1 cellular context compared by ENCODE assay signal in genomic region chr10:97498076-97498840, GRCh38.
TF ChIP-seq lines count a peak whose summit lies in the region.

Gene MMS19 (minus strand): TSS chr10:97498422. CDS start chr10:97498384, 38 bp downstream.

TF ChIP-seq in HepG2, 621 proteins besides CTCF, POLR2A, EP300 and RAD21 (continued from another document and continues in another):
- TF ChIP-seq BCLAF1 (IDR thresholded peaks at IDR 0.05): no peak
- no peak for TF ChIP-seq GRHL1 (CRISPR knock-in tag; conservative IDR thresholded peaks at IDR 0.05)
- TF ChIP-seq TBL1XR1 (IDR thresholded peaks at IDR 0.05; ENCODE audit: borderline replicate concordance, low read length, partially characterized antibody): no peak
- TF ChIP-seq ADNP (CRISPR knock-in tag; IDR thresholded peaks at IDR 0.05): no peak
- TF ChIP-seq ZNF253 (CRISPR knock-in tag; IDR thresholded peaks at IDR 0.05; ENCODE audit: borderline replicate concordance): no peak
- no peak; the same call in 1 of the 2 replicates for TF ChIP-seq MLX (CRISPR knock-in tag; IDR thresholded peaks at IDR 0.05)
- TF ChIP-seq ZNF260 (CRISPR knock-in tag; IDR thresholded peaks at IDR 0.05; ENCODE audit: borderline replicate concordance, low read depth): no peak
- TF ChIP-seq RFX3 (CRISPR knock-in tag; IDR thresholded peaks at IDR 0.05): no peak
- TF ChIP-seq ZNF33A (CRISPR knock-in tag; IDR thresholded peaks at IDR 0.05; ENCODE audit: borderline replicate concordance): no peak
- TF ChIP-seq ZBTB2 (CRISPR knock-in tag; IDR thresholded peaks at IDR 0.05; ENCODE audit: low read depth): no peak; the same call in 1 of the 2 replicates
- peak; percentile 71; the same call in 1 of the 2 replicates for TF ChIP-seq BATF2 (CRISPR knock-in tag; IDR thresholded peaks at IDR 0.05)
- TF ChIP-seq THYN1 (CRISPR knock-in tag; IDR thresholded peaks at IDR 0.05; ENCODE audit: borderline replicate concordance, low read depth): no peak
- no peak for TF ChIP-seq ZBTB44 (CRISPR knock-in tag; IDR thresholded peaks at IDR 0.05)
- TF ChIP-seq ZNF256 (CRISPR knock-in tag; conservative IDR thresholded peaks at IDR 0.05): no peak
- no peak for TF ChIP-seq ZNF746 (CRISPR knock-in tag; IDR thresholded peaks at IDR 0.05)
- TF ChIP-seq EED (CRISPR knock-in tag; IDR thresholded peaks at IDR 0.05): peak; percentile 82; the same call in 1 of the 2 replicates
- TF ChIP-seq RBM22 (optimal IDR thresholded peaks at IDR 0.05; ENCODE audit: low read length): no peak
- TF ChIP-seq CREM (IDR thresholded peaks at IDR 0.05): no peak
- TF ChIP-seq CREM (CRISPR knock-in tag; IDR thresholded peaks at IDR 0.05): no peak
- TF ChIP-seq ZHX2 (IDR thresholded peaks at IDR 0.05; ENCODE audit: low read depth): no peak
- TF ChIP-seq ZHX2 (CRISPR knock-in tag; IDR thresholded peaks at IDR 0.05; ENCODE audit: borderline replicate concordance): no peak
- 0 out of 2 replicates have a peak, but pooled peaks have one; percentile 11 for TF ChIP-seq ELF3 (CRISPR knock-in tag; IDR thresholded peaks at IDR 0.05)
- peak; percentile 11; the same call in 1 of the 2 replicates for TF ChIP-seq HDAC1 (CRISPR knock-in tag; IDR thresholded peaks at IDR 0.05)
- no peak for TF ChIP-seq PHB2 (IDR thresholded peaks at IDR 0.05; ENCODE audit: partially characterized antibody)
- TF ChIP-seq ZNF740 (CRISPR knock-in tag; IDR thresholded peaks at IDR 0.05): no peak
- TF ChIP-seq ARNT2 (CRISPR knock-in tag; IDR thresholded peaks at IDR 0.05; ENCODE audit: low read depth): peak; percentile 82
- TF ChIP-seq GATAD2A (CRISPR knock-in tag; IDR thresholded peaks at IDR 0.05): no peak
- TF ChIP-seq ZBTB42 (CRISPR knock-in tag; IDR thresholded peaks at IDR 0.05): peak; percentile 74; the same call in 1 of the 2 replicates
- TF ChIP-seq ZSCAN25 (CRISPR knock-in tag; IDR thresholded peaks at IDR 0.05): 0 out of 2 replicates have a peak, but pooled peaks have one; percentile 41
- peak; percentile 61; the same call in 1 of the 2 replicates for TF ChIP-seq IKZF5 (CRISPR knock-in tag; IDR thresholded peaks at IDR 0.05)
- no peak; the same call in 1 of the 2 replicates for TF ChIP-seq ZMYM3 (CRISPR knock-in tag; IDR thresholded peaks at IDR 0.05)
- TF ChIP-seq CENPBD1 (CRISPR knock-in tag; IDR thresholded peaks at IDR 0.05; ENCODE audit: borderline replicate concordance, low read depth): no peak
- no peak for TF ChIP-seq SRSF1 (optimal IDR thresholded peaks at IDR 0.05; ENCODE audit: low read depth, low read length)
- no peak for TF ChIP-seq PHF5A (CRISPR knock-in tag; IDR thresholded peaks at IDR 0.05; ENCODE audit: low read depth, unreplicated experiment)
- TF ChIP-seq ZNF891 (CRISPR knock-in tag; IDR thresholded peaks at IDR 0.05): 0 out of 2 replicates have a peak, but pooled peaks have one; percentile 57
- TF ChIP-seq KDM5A (IDR thresholded peaks at IDR 0.05; ENCODE audit: borderline replicate concordance, low read length): peak; percentile 70; the same call in 1 of the 2 replicates
- 0 out of 2 replicates have a peak, but pooled peaks have one; percentile 31 for TF ChIP-seq PBX3 (CRISPR knock-in tag; IDR thresholded peaks at IDR 0.05; ENCODE audit: borderline replicate concordance)
- TF ChIP-seq HOXA5 (CRISPR knock-in tag; IDR thresholded peaks at IDR 0.05): no peak
- no peak for TF ChIP-seq ZNF678 (CRISPR knock-in tag; IDR thresholded peaks at IDR 0.05)
- no peak for TF ChIP-seq ZNF572 (CRISPR knock-in tag; IDR thresholded peaks at IDR 0.05)
- no peak for TF ChIP-seq ZNF468 (CRISPR knock-in tag; IDR thresholded peaks at IDR 0.05)
- TF ChIP-seq MLLT10 (CRISPR knock-in tag; IDR thresholded peaks at IDR 0.05): no peak
- peak; percentile 25 for TF ChIP-seq ZNF564 (CRISPR knock-in tag; IDR thresholded peaks at IDR 0.05)
- TF ChIP-seq ZNF773 (CRISPR knock-in tag; IDR thresholded peaks at IDR 0.05; ENCODE audit: borderline replicate concordance): no peak
- TF ChIP-seq HIVEP1 (CRISPR knock-in tag; IDR thresholded peaks at IDR 0.05): 0 out of 2 replicates have a peak, but pooled peaks have one; percentile 71
- no peak for TF ChIP-seq ZNF570 (CRISPR knock-in tag; IDR thresholded peaks at IDR 0.05; ENCODE audit: borderline replicate concordance)
- peak; percentile 59; the same call in 1 of the 2 replicates for TF ChIP-seq ZNF563 (CRISPR knock-in tag; IDR thresholded peaks at IDR 0.05)
- no peak for TF ChIP-seq ZNF816 (CRISPR knock-in tag; IDR thresholded peaks at IDR 0.05; ENCODE audit: borderline replicate concordance)
- no peak for TF ChIP-seq BRCA1 (CRISPR knock-in tag; IDR thresholded peaks at IDR 0.05)
